ENCODE assay signal across 22 cellular contexts in genomic region chr22:42691440-42691839, GRCh38. TPM values are rescaled to one million over a fixed set of nuclear protein-coding genes. Genes with fewer than 3 reads are reported as not detected.
DNase-seq lines count a peak whose midpoint lies in the region; ATAC-seq and TF ChIP-seq lines count a peak whose summit lies in the region.
"Had no signal": no experiment of that assay in that cellular context is flagged by ENCODE, and none has a peak within 500 bp of the region (broad histone marks: within the 10 kb centered on the region; RNA-seq: fewer than 3 reads in every experiment).

No MANE protein-coding gene starts in this region.

- intact Hi-C loops in heart left ventricle (cut with DNase I), result no loop called here
- intact Hi-C loops in left cardiac atrium (cut with DNase I), result no loop called here
- intact Hi-C loops in left ventricle myocardium inferior (cut with micrococcal nuclease), result no loop called here
- intact Hi-C loops in sigmoid colon (cut with DNase I), result no loop called here
- intact Hi-C loops in uterus (cut with DNase I; ENCODE audit: low total_unique reads), result no loop called here
- intact Hi-C loops in upper lobe of right lung (cut with DNase I), result no loop called here

- no peak for TF ChIP-seq EP300 in sigmoid colon (IDR thresholded peaks at IDR 0.05)

- H3K36me3 ChIP-seq in heart left ventricle, result peaks cover 0 to 59% (median 37%) of the 10 kb centered on the region in 9 donors
- H3K36me3 ChIP-seq in left ventricle myocardium inferior, result peaks cover 50% of the 10 kb centered on the region
- H3K36me3 ChIP-seq in sigmoid colon, result peaks cover 0 to 32% (median 3%) of the 10 kb centered on the region in 4 donors
- H3K36me3 ChIP-seq in uterus, result no peaks in the 10 kb centered on the region
- peaks cover 0 to 6% (median 0%) of the 10 kb centered on the region in 3 donors for H3K36me3 ChIP-seq in Peyer's patch
- H3K36me3 ChIP-seq in upper lobe of right lung, result peaks cover 20% of the 10 kb centered on the region
- H3K36me3 ChIP-seq: SJCRH30 had no signal

- H3K27ac ChIP-seq in heart left ventricle, result peak overlapping the region in 10 of 12 donors; percentile 27 to 95 (median 56)
- peak overlapping the region; percentile 96 for H3K27ac ChIP-seq in left ventricle myocardium inferior (replicated peaks)
- peak overlapping the region; percentile 59 to 97 (median 94) for H3K27ac ChIP-seq in sigmoid colon
- peak overlapping the region; percentile 51 to 56 for H3K27ac ChIP-seq in uterus
- H3K27ac ChIP-seq in Peyer's patch, result peak overlapping the region in 2 of 4 donors; percentile 5 to 26
- H3K27ac ChIP-seq in upper lobe of right lung, result no peak overlapping the region
- H3K27ac ChIP-seq: SJCRH30 had no signal

- TF ChIP-seq POLR2A in heart left ventricle (IDR thresholded peaks at IDR 0.05), result no peak
- no peak for TF ChIP-seq POLR2A in sigmoid colon (IDR thresholded peaks at IDR 0.05)
- TF ChIP-seq POLR2A in uterus (IDR thresholded peaks at IDR 0.05), result no peak
- no peak for TF ChIP-seq POLR2A in Peyer's patch (IDR thresholded peaks at IDR 0.05)

- ATAC-seq in heart left ventricle (no peak), left cardiac atrium (no peak), upper lobe of right lung (no peak)
- ATAC-seq in activated naive CD8-positive, alpha-beta T cell treated with anti-CD3 and anti-CD28 coated beads, Interleukin-2, amount 50 U/mL, for 24 hours, result no peak
- ATAC-seq: naive thymus-derived CD4-positive, alpha-beta T cell; stimulated activated effector memory CD8-positive, alpha-beta T cell treated with anti-CD3 and anti-CD28 coated beads, Interleukin-12 subunit alpha, Interleukin-12 subunit beta, amount 100 ng/mL, for 72 hours had no signal

- no peak overlapping the region for H3K27ac Mint-ChIP-seq in activated naive CD8-positive, alpha-beta T cell treated with anti-CD3 and anti-CD28 coated beads, Interleukin-2, amount 50 U/mL, for 24 hours
- H3K27ac Mint-ChIP-seq: activated naive CD4-positive, alpha-beta T cell treated with anti-CD3 and anti-CD28 coated beads, Interleukin-2, amount 50 U/mL, for 24 hours; naive thymus-derived CD4-positive, alpha-beta T cell; stimulated activated effector memory CD8-positive, alpha-beta T cell treated with anti-CD3 and anti-CD28 coated beads, Interleukin-12 subunit alpha, Interleukin-12 subunit beta, amount 100 ng/mL, for 72 hours had no signal

- H3K4me3 Mint-ChIP-seq in activated naive CD8-positive, alpha-beta T cell treated with anti-CD3 and anti-CD28 coated beads, Interleukin-2, amount 50 U/mL, for 24 hours, result no peak overlapping the region
- H3K4me3 Mint-ChIP-seq: activated naive CD4-positive, alpha-beta T cell treated with anti-CD3 and anti-CD28 coated beads, Interleukin-2, amount 50 U/mL, for 24 hours; naive thymus-derived CD4-positive, alpha-beta T cell; stimulated activated effector memory CD8-positive, alpha-beta T cell treated with anti-CD3 and anti-CD28 coated beads, Interleukin-12 subunit alpha, Interleukin-12 subunit beta, amount 100 ng/mL, for 72 hours had no signal

- H3K9me3 ChIP-seq in heart left ventricle, result no peaks in the 10 kb centered on the region
- H3K9me3 ChIP-seq in left ventricle myocardium inferior (replicated peaks), result no peaks in the 10 kb centered on the region
- H3K9me3 ChIP-seq in sigmoid colon, result no peaks in the 10 kb centered on the region
- no peaks in the 10 kb centered on the region for H3K9me3 ChIP-seq in uterus
- H3K9me3 ChIP-seq in Peyer's patch, result no peaks in the 10 kb centered on the region
- H3K9me3 ChIP-seq in upper lobe of right lung, result no peaks in the 10 kb centered on the region
- H3K9me3 ChIP-seq: SJCRH30 had no signal

- H3K9me3 Mint-ChIP-seq in activated naive CD8-positive, alpha-beta T cell treated with anti-CD3 and anti-CD28 coated beads, Interleukin-2, amount 50 U/mL, for 24 hours, result no peaks in the 10 kb centered on the region
- H3K9me3 Mint-ChIP-seq: activated naive CD4-positive, alpha-beta T cell treated with anti-CD3 and anti-CD28 coated beads, Interleukin-2, amount 50 U/mL, for 24 hours; stimulated activated effector memory CD8-positive, alpha-beta T cell treated with anti-CD3 and anti-CD28 coated beads, Interleukin-12 subunit alpha, Interleukin-12 subunit beta, amount 100 ng/mL, for 72 hours had no signal

- H3K4me1 Mint-ChIP-seq in activated naive CD8-positive, alpha-beta T cell treated with anti-CD3 and anti-CD28 coated beads, Interleukin-2, amount 50 U/mL, for 24 hours, result peaks cover 2% of the 10 kb centered on the region
- H3K4me1 Mint-ChIP-seq: activated naive CD4-positive, alpha-beta T cell treated with anti-CD3 and anti-CD28 coated beads, Interleukin-2, amount 50 U/mL, for 24 hours; stimulated activated effector memory CD8-positive, alpha-beta T cell treated with anti-CD3 and anti-CD28 coated beads, Interleukin-12 subunit alpha, Interleukin-12 subunit beta, amount 100 ng/mL, for 72 hours had no signal

- WGBS in heart left ventricle, 4 donors, result 60 to 83% (median 75%) methylated on average over 10 of the region's 10 CpGs
- WGBS in sigmoid colon, 2 donors, result 89 to 90% methylated on average over 10 of the region's 10 CpGs

- H3K4me3 ChIP-seq in heart left ventricle (no peak overlapping the region), left ventricle myocardium inferior (no peak overlapping the region), sigmoid colon (no peak overlapping the region), uterus (no peak overlapping the region), Peyer's patch (no peak overlapping the region), upper lobe of right lung (no peak overlapping the region)
- H3K4me3 ChIP-seq: SJCRH30 had no signal

- DNase-seq in heart left ventricle (peak in 1 of 5 donors; percentile 36), left cardiac atrium (no peak), left ventricle myocardium inferior (no peak), sigmoid colon (no peak), uterus (no peak), Peyer's patch (no peak), upper lobe of right lung (no peak)
- no peak for DNase-seq in activated naive CD8-positive, alpha-beta T cell treated with anti-CD3 and anti-CD28 coated beads, Interleukin-2, amount 50 U/mL, for 24 hours
- DNase-seq: 8988T; EL; KG1; naive thymus-derived CD4-positive, alpha-beta T cell; NCI-H774; SJCRH30; trophoblast cell had no signal

- H3K4me1 ChIP-seq in heart left ventricle, result peaks cover 16 to 86% (median 57%) of the 10 kb centered on the region in 12 donors
- H3K4me1 ChIP-seq in left ventricle myocardium inferior, result peaks cover 96% of the 10 kb centered on the region
- peaks cover 0 to 57% (median 54%) of the 10 kb centered on the region in 4 donors for H3K4me1 ChIP-seq in sigmoid colon
- H3K4me1 ChIP-seq in uterus, result peaks cover 14 to 16% of the 10 kb centered on the region in 2 donors
- H3K4me1 ChIP-seq in Peyer's patch, result peaks cover 0 to 21% (median 9%) of the 10 kb centered on the region in 4 donors
- peaks cover 28% of the 10 kb centered on the region for H3K4me1 ChIP-seq in upper lobe of right lung

- H3K27me3 ChIP-seq in heart left ventricle (no peaks in the 10 kb centered on the region), left ventricle myocardium inferior (ENCODE audit: low read depth) (no peaks in the 10 kb centered on the region), sigmoid colon (no peaks in the 10 kb centered on the region), uterus (no peaks in the 10 kb centered on the region), Peyer's patch (no peaks in the 10 kb centered on the region), upper lobe of right lung (no peaks in the 10 kb centered on the region)
- H3K27me3 ChIP-seq: SJCRH30 had no signal

- no peak for TF ChIP-seq CTCF in heart left ventricle (IDR thresholded peaks at IDR 0.05)
- TF ChIP-seq CTCF in left ventricle myocardium inferior (IDR thresholded peaks at IDR 0.05; ENCODE audit: borderline replicate concordance), result no peak
- TF ChIP-seq CTCF in sigmoid colon (IDR thresholded peaks at IDR 0.05), result no peak
- TF ChIP-seq CTCF in uterus (IDR thresholded peaks at IDR 0.05), result no peak
- TF ChIP-seq CTCF in Peyer's patch (IDR thresholded peaks at IDR 0.05), result no peak
- no peak for TF ChIP-seq CTCF in upper lobe of right lung (IDR thresholded peaks at IDR 0.05)

- H3K36me3 Mint-ChIP-seq in activated naive CD8-positive, alpha-beta T cell treated with anti-CD3 and anti-CD28 coated beads, Interleukin-2, amount 50 U/mL, for 24 hours (ENCODE audit: low read depth), result no peaks in the 10 kb centered on the region
- H3K36me3 Mint-ChIP-seq: activated naive CD4-positive, alpha-beta T cell treated with anti-CD3 and anti-CD28 coated beads, Interleukin-2, amount 50 U/mL, for 24 hours; naive thymus-derived CD4-positive, alpha-beta T cell; stimulated activated effector memory CD8-positive, alpha-beta T cell treated with anti-CD3 and anti-CD28 coated beads, Interleukin-12 subunit alpha, Interleukin-12 subunit beta, amount 100 ng/mL, for 72 hours had no signal

- H3K27me3 Mint-ChIP-seq in activated naive CD8-positive, alpha-beta T cell treated with anti-CD3 and anti-CD28 coated beads, Interleukin-2, amount 50 U/mL, for 24 hours, result peaks cover 3% of the 10 kb centered on the region
- H3K27me3 Mint-ChIP-seq: activated naive CD4-positive, alpha-beta T cell treated with anti-CD3 and anti-CD28 coated beads, Interleukin-2, amount 50 U/mL, for 24 hours; naive thymus-derived CD4-positive, alpha-beta T cell had no signal

RNA-seq across cellular contexts. Expression of gene A4GALT, which starts 29.2 kb away (rescaled TPM):
- total RNA-seq in heart left ventricle (100 to 1,000 TPM in 2 of 9 donors, 10 to 100 TPM in 7; 30.7 to 127 (median 63.4) TPM), left cardiac atrium (100 to 1,000 TPM in 1 of 2 donors, 10 to 100 TPM in 1; 56.0 to 108 TPM), left ventricle myocardium inferior (94.9 TPM), sigmoid colon (10 to 100 TPM; 23.5 to 51.0 (median 27.7) TPM), uterus (10 to 100 TPM in 3 of 4 donors, 1 to 10 TPM in 1; 4.4 to 100.0 (median 19.6) TPM), Peyer's patch (10 to 100 TPM in 2 of 4 donors, 1 to 10 TPM in 2; 6.2 to 17.3 (median 9.1) TPM), upper lobe of right lung (25.7 TPM)
- polyA plus RNA-seq in heart left ventricle (100 to 1,000 TPM in 1 of 2 donors, 10 to 100 TPM in 1; 91.7 to 230 TPM), sigmoid colon (10 to 100 TPM in 2 of 3 donors, 1 to 10 TPM in 1; 1.6 to 17.3 (median 12.6) TPM)
- total RNA-seq: naive thymus-derived CD4-positive, alpha-beta T cell; T-helper 1 cell treated with Interleukin-12 subunit alpha and Interleukin-12 subunit beta and Interleukin-4 antibody, amounts not matched to agents 30 ng/mL and 1 ng/mL, for 36 hours had no signal
- polyA plus RNA-seq: naive thymus-derived CD4-positive, alpha-beta T cell had no signal

RNA-seq across cellular contexts. Expression of gene CYB5R3, which starts 42.2 kb away (rescaled TPM):
- total RNA-seq in heart left ventricle (100 to 1,000 TPM; 223 to 459 (median 305) TPM), left cardiac atrium (100 to 1,000 TPM; 295 to 306 TPM), left ventricle myocardium inferior (298 TPM), sigmoid colon (100 to 1,000 TPM in 2 of 4 donors, 10 to 100 TPM in 2; 71.5 to 156 (median 88.6) TPM), uterus (100 to 1,000 TPM in 1 of 4 donors, 10 to 100 TPM in 3; 34.0 to 225 (median 51.7) TPM), Peyer's patch (100 to 1,000 TPM in 2 of 4 donors, 10 to 100 TPM in 2; 59.4 to 147 (median 117) TPM), upper lobe of right lung (251 TPM)
- polyA plus RNA-seq in heart left ventricle (100 to 1,000 TPM; 135 to 379 TPM), sigmoid colon (100 to 1,000 TPM in 1 of 3 donors, 10 to 100 TPM in 2; 44.9 to 158 (median 78.7) TPM)

RNA-seq across cellular contexts. Expression of gene ATP5MGL, which starts 51.0 kb away (rescaled TPM):
- total RNA-seq in heart left ventricle, result 1 to 10 TPM in 1 of 9 donors, under 1 TPM in 4, not detected in 4; 0.31 to 1.3 (median 0.53) TPM
- polyA plus RNA-seq in heart left ventricle, result under 1 TPM in 1 of 2 donors, not detected in 1; 0.61 TPM
- under 1 TPM; 0.42 to 0.77 TPM for total RNA-seq in left cardiac atrium
- 0.38 TPM for total RNA-seq in left ventricle myocardium inferior
- total RNA-seq in sigmoid colon, result under 1 TPM in 1 of 4 donors, not detected in 3; 0.66 TPM
- under 1 TPM in 1 of 3 donors, not detected in 2; 0.25 TPM for polyA plus RNA-seq in sigmoid colon
- total RNA-seq in uterus, result under 1 TPM in 1 of 4 donors, not detected in 3; 0.79 TPM
- total RNA-seq in Peyer's patch, result not detected
- total RNA-seq in upper lobe of right lung, result 1.0 TPM
- total RNA-seq: HT-29, omental fat pad had no signal
- polyA plus RNA-seq: BJ, keratinocyte had no signal
